In the genomic region with DNA sequence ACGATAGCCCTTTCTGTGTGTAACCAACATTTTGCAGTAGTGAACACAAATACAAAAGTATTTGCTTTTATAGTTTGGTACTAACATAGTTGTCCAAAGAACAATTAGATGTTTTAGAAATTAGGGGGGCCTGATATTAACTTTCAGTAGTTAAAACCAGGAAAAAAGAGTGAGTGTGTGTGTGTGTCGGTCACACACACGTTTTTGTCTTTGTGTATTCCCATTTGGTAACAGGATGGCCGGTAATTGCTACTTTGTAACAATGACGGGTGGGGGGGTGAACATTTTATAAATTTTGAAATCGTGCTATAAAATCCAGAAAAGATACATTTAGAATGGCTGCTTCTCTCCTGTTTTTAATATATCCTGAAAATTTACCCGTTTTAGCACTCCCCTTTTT, we compare ENCODE assay signal across 8 cellular contexts. TPM values are rescaled to one million over a fixed set of nuclear protein-coding genes. Genes with fewer than 3 reads are reported as not detected.
DNase-seq lines count a peak whose midpoint lies in the region; ATAC-seq, FAIRE-seq and TF ChIP-seq lines count a peak whose summit lies in the region.

No MANE protein-coding gene starts in this region.

- no peak for ATAC-seq in GM21367 (IDR thresholded peaks at IDR 0.05; ENCODE audit: unreplicated experiment)
- no peak for ATAC-seq in GM18873 (IDR thresholded peaks at IDR 0.05; ENCODE audit: low FRiP score, unreplicated experiment)
- ATAC-seq in GM21619 (IDR thresholded peaks at IDR 0.05; ENCODE audit: unreplicated experiment): no peak

- no peak overlapping the region for H2AFZ ChIP-seq in OCI-LY3 (ENCODE audit: low read depth, low read length)
- H2AFZ ChIP-seq in endothelial cell of umbilical vein (ENCODE audit: low read depth, low read length): no peak overlapping the region
- H2AFZ ChIP-seq in osteoblast (ENCODE audit: low read length): no peak overlapping the region

- H4K20me1 ChIP-seq in OCI-LY3 (ENCODE audit: insufficient read depth, low read length) (peaks cover 28% of the 10 kb centered on the region; the same call in 1 of the 2 replicates), endothelial cell of umbilical vein (replicated peaks; ENCODE audit: control insufficient read depth, extremely low read depth, insufficient read depth, low read length) (peaks cover 2% of the 10 kb centered on the region), osteoblast (ENCODE audit: insufficient read depth, low read length) (peaks cover 19% of the 10 kb centered on the region)

- peaks cover 8% of the 10 kb centered on the region for H3K9me3 Mint-ChIP-seq in Caco-2 (ENCODE audit: unreplicated experiment)

- CTCF ChIA-PET in Caco-2 (lab: Charles Lee) (interaction anchor here (0.6 kb wide), 1 partner anchor 473 kb away, joined by 3 read pairs; no protein-coding TSS in a partner anchor), endothelial cell of umbilical vein (lab: Charles Lee) (interaction anchor here (0.7 to 1.6 kb wide), 3 partner anchors 10 to 13 kb away, joined by 3 to 6 read pairs (median 5); no protein-coding TSS in a partner anchor)

- peak overlapping the region; percentile 86 for H3K4me2 ChIP-seq in OCI-LY3 (ENCODE audit: low read length)
- peak overlapping the region; percentile 79 for H3K4me2 ChIP-seq in endothelial cell of umbilical vein (ENCODE audit: insufficient read depth, low read length)
- H3K4me2 ChIP-seq in osteoblast (ENCODE audit: insufficient read depth, low read length): peak overlapping the region; percentile 99

- peaks cover 4% of the 10 kb centered on the region for H3K4me1 Mint-ChIP-seq in Caco-2 (ENCODE audit: low read depth, unreplicated experiment)

- peaks cover 36% of the 10 kb centered on the region for H3K36me3 Mint-ChIP-seq in Caco-2 (ENCODE audit: insufficient read depth, unreplicated experiment)

- DNase-seq in Caco-2 (no peak), endothelial cell of umbilical vein (ENCODE audit: low read depth, low spot score) (peak; percentile 23), osteoblast (ENCODE audit: insufficient read length, low spot score, missing footprints) (peak; percentile 65), retina (no peak)

- H3K9me3 ChIP-seq in Caco-2 (peaks cover 12% of the 10 kb centered on the region), OCI-LY3 (ENCODE audit: insufficient read depth, low read length) (peaks cover 2% of the 10 kb centered on the region; the same call in 1 of the 2 replicates), endothelial cell of umbilical vein (replicated peaks; ENCODE audit: control insufficient read depth, insufficient read depth, low read length) (no peaks in the 10 kb centered on the region), osteoblast (ENCODE audit: low read depth, low read length) (no peaks in the 10 kb centered on the region)

- TF ChIP-seq POLR2A in endothelial cell of umbilical vein (IDR thresholded peaks at IDR 0.05; ENCODE audit: low read depth, low read length): no peak

- dilution Hi-C loops in endothelial cell of umbilical vein (cut with MboI; ENCODE audit: extremely low pct_ligation_motif_present, low sequenced_read_pairs): no loop called here

- peak overlapping the region; percentile 86 for H3K4me3 ChIP-seq in Caco-2 (ENCODE audit: low read depth, low read length)
- H3K4me3 ChIP-seq in OCI-LY3 (ENCODE audit: low read length): peak overlapping the region; percentile 92
- H3K4me3 ChIP-seq in endothelial cell of umbilical vein (replicated peaks in 1 of 3; ENCODE audit: insufficient read depth in 1 of 3, low read depth in 1 of 3, low read length in 3 of 3): peak overlapping the region in 2 of 3 experiments; percentile 98 to 99
- peak overlapping the region; percentile 93 for H3K4me3 ChIP-seq in osteoblast (ENCODE audit: insufficient read depth, low read length)

- H3K9ac ChIP-seq in OCI-LY3 (ENCODE audit: low read length) (peak overlapping the region; percentile 89), endothelial cell of umbilical vein (replicated peaks; ENCODE audit: extremely low read depth, insufficient read depth, low read length) (peak overlapping the region; percentile 92)

- TF ChIP-seq CTCF in Caco-2 (IDR thresholded peaks at IDR 0.05; ENCODE audit: insufficient read depth in 1 of 2, low read depth in 1 of 2, low read length in 1 of 2, severe bottlenecking in 1 of 2, unreplicated experiment in 1 of 2) (no peak), OCI-LY3 (IDR thresholded peaks at IDR 0.05; ENCODE audit: low read depth, low read length) (no peak), endothelial cell of umbilical vein (IDR thresholded peaks at IDR 0.05; ENCODE audit: extremely low read depth in 1 of 2, insufficient read depth in 1 of 2, low read depth in 1 of 2, low read length in 2 of 2) (no peak), osteoblast (IDR thresholded peaks at IDR 0.05; ENCODE audit: extremely low read depth, low read depth, low read length) (no peak)

- POLR2A ChIA-PET in Caco-2 (lab: Charles Lee): no interaction called here
- POLR2A ChIA-PET in endothelial cell of umbilical vein (lab: Charles Lee): interaction anchor here (0.6 to 2.1 kb wide), 2 partner anchors 12 to 16 kb away, joined by 4 to 8 read pairs; a partner anchor contains a TSS

- no peaks in the 10 kb centered on the region for H3K9me1 ChIP-seq in endothelial cell of umbilical vein (replicated peaks; ENCODE audit: control insufficient read depth, extremely low read depth, insufficient read depth, low read length)

- H3K27me3 Mint-ChIP-seq in Caco-2 (ENCODE audit: insufficient read depth, unreplicated experiment): no peaks in the 10 kb centered on the region

- H3K36me3 ChIP-seq in Caco-2 (ENCODE audit: control insufficient read depth, insufficient read depth, low read length) (no peaks in the 10 kb centered on the region), OCI-LY3 (replicated peaks; ENCODE audit: low read depth, low read length) (peaks cover 13% of the 10 kb centered on the region), endothelial cell of umbilical vein (ENCODE audit: control insufficient read depth in 2 of 2, extremely low read depth in 1 of 2, insufficient read depth in 2 of 2, low read length in 2 of 2) (no peaks in the 10 kb centered on the region), osteoblast (ENCODE audit: insufficient read depth, low read length) (no peaks in the 10 kb centered on the region)

- H3K27ac ChIP-seq in OCI-LY3 (ENCODE audit: low read length) (peak overlapping the region; percentile 89; the same call in 1 of the 2 replicates), endothelial cell of umbilical vein (ENCODE audit: insufficient read depth, low read depth, low read length) (no peak overlapping the region), osteoblast (ENCODE audit: low read depth, low read length) (peak overlapping the region; percentile 92)

- H3K4me3 Mint-ChIP-seq in Caco-2 (ENCODE audit: unreplicated experiment): peak overlapping the region; percentile 99

- H3K27ac Mint-ChIP-seq in Caco-2 (ENCODE audit: unreplicated experiment): peak overlapping the region; percentile 99

- BruUV-seq in Caco-2 (replicated peaks; lab: Mats Ljungman, UMichigan): no TSS peak
- no TSS peak for BruUV-seq in endothelial cell of umbilical vein (replicated peaks; lab: Mats Ljungman, UMichigan)

- H3K4me1 ChIP-seq in Caco-2 (peaks cover 8% of the 10 kb centered on the region), OCI-LY3 (ENCODE audit: low read length) (peaks cover 14% of the 10 kb centered on the region), endothelial cell of umbilical vein (ENCODE audit: control insufficient read depth, extremely low read depth, insufficient read depth, low read length) (peaks cover 9% of the 10 kb centered on the region), osteoblast (ENCODE audit: insufficient read depth, low read length) (peaks cover 13% of the 10 kb centered on the region)

- no peak for FAIRE-seq in endothelial cell of umbilical vein (lab: Jason Lieb, UNC)

- H3K79me2 ChIP-seq in OCI-LY3 (ENCODE audit: low read length): peaks cover 64% of the 10 kb centered on the region
- H3K79me2 ChIP-seq in endothelial cell of umbilical vein (ENCODE audit: control insufficient read depth, insufficient read depth, low read length): peaks cover 60% of the 10 kb centered on the region
- H3K79me2 ChIP-seq in osteoblast (ENCODE audit: insufficient read depth, low read length): peaks cover 63% of the 10 kb centered on the region

- H3K27me3 ChIP-seq in Caco-2 (replicated peaks; ENCODE audit: control insufficient read depth, insufficient read depth, low read length) (no peaks in the 10 kb centered on the region), OCI-LY3 (ENCODE audit: low read depth, low read length) (no peaks in the 10 kb centered on the region), endothelial cell of umbilical vein (ENCODE audit: control insufficient read depth in 2 of 2, insufficient read depth in 2 of 2, low read length in 2 of 2) (no peaks in the 10 kb centered on the region), osteoblast (ENCODE audit: insufficient read depth, low read length) (no peaks in the 10 kb centered on the region)

- intact Hi-C loops in Caco-2 (cut with micrococcal nuclease; ENCODE audit: unreplicated experiment): no loop called here
- intact Hi-C loops in endothelial cell of umbilical vein (cut with micrococcal nuclease): no loop called here

TF ChIP-seq in endothelial cell of umbilical vein, 7 proteins besides CTCF, POLR2A, EP300 and RAD21 (continues in another document):
- TF ChIP-seq EZH2 (IDR thresholded peaks at IDR 0.05; ENCODE audit: borderline replicate concordance, low read depth, low read length, severe bottlenecking) (no peak), POLR2AphosphoS5 (IDR thresholded peaks at IDR 0.05; ENCODE audit: insufficient read depth, low read depth, low read length) (no peak)

RNA-seq across cellular contexts. Expression of a gene that starts 1.5 kb away (rescaled TPM):
- total RNA-seq in Caco-2 (2022): 60.3 and 68.9 TPM in 2 replicates
- total RNA-seq in endothelial cell of umbilical vein: 36.7 and 44.9 TPM in 2 replicates
- 7.4 and 13.4 TPM in 2 replicates for polyA plus RNA-seq in endothelial cell of umbilical vein
- 19.2 and 19.8 TPM in 2 replicates for polyA plus RNA-seq in endothelial cell of umbilical vein (2011; cell fraction: cytosol; rRNA removed)
- polyA plus RNA-seq in endothelial cell of umbilical vein (2011; cell fraction: nucleus; rRNA removed): 22.9 and 46.1 TPM in 2 replicates
- polyA plus RNA-seq in endothelial cell of umbilical vein (2012): 38.8 and 47.1 TPM in 2 replicates
- 9.7 and 11.7 TPM in 2 replicates for polyA minus RNA-seq in endothelial cell of umbilical vein
- polyA minus RNA-seq in endothelial cell of umbilical vein (2011; cell fraction: cytosol; rRNA and poly(A)+ RNA removed): 11.5 TPM
- 23.0 and 31.3 TPM in 2 replicates for polyA minus RNA-seq in endothelial cell of umbilical vein (2011; cell fraction: nucleus; rRNA and poly(A)+ RNA removed)
- total RNA-seq in osteoblast: 23.3 and 25.3 TPM in 2 replicates

RNA-seq across cellular contexts. Expression of a gene that starts 12.0 kb away (rescaled TPM):
- 27.6 and 36.8 TPM in 2 replicates for total RNA-seq in Caco-2 (2022)
- 32.2 and 33.4 TPM in 2 replicates for total RNA-seq in endothelial cell of umbilical vein
- polyA plus RNA-seq in endothelial cell of umbilical vein: 6.3 and 8.9 TPM in 2 replicates
- 9.0 and 10.6 TPM in 2 replicates for polyA plus RNA-seq in endothelial cell of umbilical vein (2011; cell fraction: cytosol; rRNA removed)
- 35.1 and 45.9 TPM in 2 replicates for polyA plus RNA-seq in endothelial cell of umbilical vein (2011; cell fraction: nucleus; rRNA removed)
- polyA plus RNA-seq in endothelial cell of umbilical vein (2012): 24.9 and 30.5 TPM in 2 replicates
- 15.8 and 16.1 TPM in 2 replicates for polyA minus RNA-seq in endothelial cell of umbilical vein
- 4.9 TPM for polyA minus RNA-seq in endothelial cell of umbilical vein (2011; cell fraction: cytosol; rRNA and poly(A)+ RNA removed)
- 21.4 and 34.8 TPM in 2 replicates for polyA minus RNA-seq in endothelial cell of umbilical vein (2011; cell fraction: nucleus; rRNA and poly(A)+ RNA removed)
- total RNA-seq in osteoblast: 14.5 and 18.3 TPM in 2 replicates

Comparison
In these comparisons a context has a peak if more than half of its experiments do, and no peak if none do; other contexts are left out.
1. DNase-seq: peak in endothelial cell of umbilical vein (single experiment) and osteoblast (single experiment); none in Caco-2 (0 of 2) and retina (single experiment).
2. Peak in every context shown above with its lines, with median percentiles within 50 percentile points of each other: H3K4me3 ChIP-seq and H3K4me2 ChIP-seq.